Comparison of ENCODE assay signal across 10 cellular contexts in genomic region chr15:74663303-74664027, GRCh38. TPM values are rescaled to one million over a fixed set of nuclear protein-coding genes. Genes with fewer than 3 reads are reported as not detected.
DNase-seq lines count a peak whose midpoint lies in the region; ATAC-seq and TF ChIP-seq lines count a peak whose summit lies in the region.
"Had no signal": no experiment of that assay in that cellular context is flagged by ENCODE, and none has a peak within 500 bp of the region (broad histone marks: within the 10 kb centered on the region; RNA-seq: fewer than 3 reads in every experiment).

No MANE protein-coding gene starts in this region.

- no peak overlapping the region for H3K9ac ChIP-seq in PC-3 (ENCODE audit: low read length)
- no peak overlapping the region for H3K9ac ChIP-seq in mucosa of rectum (ENCODE audit: low read depth in 1 of 2, low read length in 2 of 2)

- CTCF ChIA-PET in PC-3 (lab: Charles Lee): no interaction called here

- H2AFZ ChIP-seq in PC-3 (ENCODE audit: low read length): no peak overlapping the region

- DNase-seq in PC-3 (no peak), transverse colon (no peak), ureter (ENCODE audit: low spot score) (no peak)
- no peak for DNase-seq in stimulated activated CD4-positive, alpha-beta T cell treated with anti-CD3 and anti-CD28 coated beads, Interleukin-1b, Interleukin-23, amount 100 ng/mL, for 48 hours
- DNase-seq: activated gamma-delta T cell treated with Interleukin-2 at 50 U/mL for 16 hours, NCI-H1436, spleen had no signal

- POLR2A ChIA-PET in PC-3 (lab: Charles Lee; ENCODE audit: unreplicated experiment): interaction anchor here (0.5 kb wide), 1 partner anchor 267 kb away, joined by 3 read pairs; no protein-coding TSS in a partner anchor

- no peaks in the 10 kb centered on the region for H3K9me2 ChIP-seq in PC-3 (replicated peaks; ENCODE audit: low read length)

- in situ Hi-C loops in transverse colon (cut with MboI; ENCODE audit: low pct_ligation_motif_present in 1 of 4, low pct_unique_long_range_greater_than_20kb in 1 of 4, low sequenced_read_pairs in 3 of 4): no loop called here

- no peaks in the 10 kb centered on the region for H3K9me3 ChIP-seq in PC-3 (ENCODE audit: low read length)
- no peaks in the 10 kb centered on the region for H3K9me3 ChIP-seq in mucosa of rectum (ENCODE audit: control insufficient read depth in 2 of 2, low read length in 2 of 2)
- H3K9me3 ChIP-seq in transverse colon: no peaks in the 10 kb centered on the region
- H3K9me3 ChIP-seq: spleen had no signal

- TF ChIP-seq EP300 in transverse colon (IDR thresholded peaks at IDR 0.05; ENCODE audit: low read depth): no peak

- peak overlapping the region; percentile 31 for H3K27ac ChIP-seq in PC-3 (ENCODE audit: low read length)
- peak overlapping the region; percentile 57 for H3K27ac ChIP-seq in cingulate gyrus (ENCODE audit: low read depth, low read length)
- H3K27ac ChIP-seq in mucosa of rectum (ENCODE audit: low read depth in 2 of 2, low read length in 2 of 2): peak overlapping the region; percentile 54 to 67
- peak overlapping the region; percentile 72 to 79 (median 75) for H3K27ac ChIP-seq in transverse colon

- no peaks in the 10 kb centered on the region for H3F3A ChIP-seq in PC-3 (ENCODE audit: low read length, unreplicated experiment)

- intact Hi-C loops in PC-3 (cut with micrococcal nuclease): no loop called here
- intact Hi-C loops in transverse colon (cut with DNase I; ENCODE audit: low total_unique reads): no loop called here

- peaks cover 7% of the 10 kb centered on the region; the same call in 1 of the 2 replicates for H4K20me1 ChIP-seq in PC-3 (ENCODE audit: low read length)

- peaks cover 32% of the 10 kb centered on the region for H3K79me2 ChIP-seq in PC-3 (ENCODE audit: low read length)

- WGBS in transverse colon (ENCODE audit: low coverage in 1 of 2), 2 donors: 80 to 86% methylated on average over 7 to 8 of the region's 8 CpGs

- H3K27me3 ChIP-seq in PC-3 (ENCODE audit: low read length): no peaks in the 10 kb centered on the region
- H3K27me3 ChIP-seq in mucosa of rectum (ENCODE audit: control insufficient read depth in 2 of 2, insufficient read depth in 2 of 2, low read length in 2 of 2): no peaks in the 10 kb centered on the region
- H3K27me3 ChIP-seq in transverse colon: no peaks in the 10 kb centered on the region
- H3K27me3 ChIP-seq: spleen had no signal

- H3K4me3 ChIP-seq in PC-3 (ENCODE audit: low read length): no peak overlapping the region
- no peak overlapping the region for H3K4me3 ChIP-seq in mucosa of rectum (ENCODE audit: low read length in 2 of 2)
- no peak overlapping the region for H3K4me3 ChIP-seq in transverse colon
- H3K4me3 ChIP-seq: spleen had no signal

- TF ChIP-seq POLR2A in transverse colon (IDR thresholded peaks at IDR 0.05): no peak

- H3K36me3 ChIP-seq in PC-3 (ENCODE audit: low read depth, low read length) (peaks cover 14% of the 10 kb centered on the region; the same call in 1 of the 2 replicates), mucosa of rectum (ENCODE audit: control insufficient read depth in 2 of 2, insufficient read depth in 2 of 2, low read length in 2 of 2) (no peaks in the 10 kb centered on the region), transverse colon (peaks cover 0 to 2% (median under 1%) of the 10 kb centered on the region in 4 donors)

- TF ChIP-seq CTCF in PC-3 (conservative IDR thresholded peaks at IDR 0.05; ENCODE audit: low read depth, low read length) (no peak), transverse colon (IDR thresholded peaks at IDR 0.05) (no peak)

- no TSS peak for BruUV-seq in PC-3 (replicated peaks; lab: Mats Ljungman, UMichigan)

- peak overlapping the region; percentile 11; the same call in 1 of the 2 replicates for H3K4me2 ChIP-seq in PC-3 (ENCODE audit: low read length)

- ATAC-seq in PC-3 (no peak), HG03139 (IDR thresholded peaks at IDR 0.05; ENCODE audit: unreplicated experiment) (no peak)

- peaks cover 14% of the 10 kb centered on the region for H3K4me1 ChIP-seq in PC-3 (ENCODE audit: insufficient read depth, low read length)
- H3K4me1 ChIP-seq in mucosa of rectum (ENCODE audit: control insufficient read depth in 2 of 2, insufficient read depth in 2 of 2, low read length in 2 of 2): peaks cover 14 to 20% of the 10 kb centered on the region in 2 donors
- peaks cover 9 to 40% (median 31%) of the 10 kb centered on the region in 4 donors for H3K4me1 ChIP-seq in transverse colon

RNA-seq across cellular contexts. Expression of gene EDC3, which starts 32.4 kb away (rescaled TPM):
- total RNA-seq in PC-3 (2014; rRNA removed) (9.9 and 15.6 TPM in 2 replicates), transverse colon (100 to 1,000 TPM in 1 of 4 donors, 10 to 100 TPM in 3; 23.2 to 112 (median 29.4) TPM), ureter (40.4 TPM)

RNA-seq across cellular contexts. Expression of gene CLK3, which starts 47.8 kb away (rescaled TPM):
- total RNA-seq in PC-3 (2014; rRNA removed) (56.2 and 64.1 TPM in 2 replicates), transverse colon (100 to 1,000 TPM; 144 to 420 (median 208) TPM), ureter (82.2 TPM)
